Comparison of ENCODE assay signal across 18 cellular contexts in the genomic region with DNA sequence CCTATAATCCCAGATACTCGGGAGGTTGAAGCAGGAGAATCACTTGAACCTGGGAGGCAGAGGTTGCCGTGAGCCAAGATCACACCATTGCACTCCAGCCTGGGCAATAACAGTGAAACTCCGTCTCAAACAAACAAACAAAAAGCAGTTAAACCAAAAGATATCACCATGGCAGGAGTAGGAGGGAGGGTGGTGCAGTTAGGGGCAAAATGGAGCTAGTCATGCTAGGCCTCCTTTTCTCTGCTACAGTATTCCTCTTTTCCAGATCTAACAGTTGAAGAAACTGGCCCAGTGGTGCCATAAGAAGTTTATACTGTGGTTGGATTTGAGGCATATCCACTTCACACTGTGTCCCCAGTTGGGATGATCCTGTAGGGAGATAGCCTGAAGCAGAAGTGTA.
DNase-seq lines count a peak whose midpoint lies in the region; ATAC-seq, FAIRE-seq and TF ChIP-seq lines count a peak whose summit lies in the region.
"Had no signal": no experiment of that assay in that cellular context is flagged by ENCODE, and none has a peak within 500 bp of the region (broad histone marks: within the 10 kb centered on the region; RNA-seq: fewer than 3 reads in every experiment).

No MANE protein-coding gene starts in this region.

- peak overlapping the region; percentile 23 for H2BK15ac ChIP-seq in neuronal stem cell (ENCODE audit: low read length)

- TF ChIP-seq CTCF in Caco-2 (IDR thresholded peaks at IDR 0.05; ENCODE audit: insufficient read depth in 1 of 2, low read depth in 1 of 2, low read length in 1 of 2, severe bottlenecking in 1 of 2, unreplicated experiment in 1 of 2), result no peak
- no peak for TF ChIP-seq CTCF in K562 (IDR thresholded peaks at IDR 0.05 in 2 of 3, conservative IDR thresholded peaks at IDR 0.05 in 1 of 3; ENCODE audit: insufficient read depth in 2 of 3, low read depth in 1 of 3, low read length in 3 of 3)
- TF ChIP-seq CTCF in keratinocyte (optimal IDR thresholded peaks at IDR 0.05 in 1 of 3, IDR thresholded peaks at IDR 0.05 in 1 of 3, conservative IDR thresholded peaks at IDR 0.05 in 1 of 3; ENCODE audit: extremely low read depth in 1 of 3, insufficient read depth in 2 of 3, low read length in 3 of 3), result no peak
- TF ChIP-seq CTCF in kidney (IDR thresholded peaks at IDR 0.05; ENCODE audit: borderline replicate concordance, extremely low read depth, insufficient read depth), result no peak

- no peak overlapping the region for H4K8ac ChIP-seq in neuronal stem cell (ENCODE audit: low read depth, low read length)

- no peaks in the 10 kb centered on the region for H3K9me1 ChIP-seq in K562 (ENCODE audit: control insufficient read depth, insufficient read depth, low read length)
- no peaks in the 10 kb centered on the region for H3K9me1 ChIP-seq in keratinocyte (ENCODE audit: control insufficient read depth, extremely low read depth, insufficient read depth, low read length)

- H3K27ac Mint-ChIP-seq in Caco-2 (ENCODE audit: unreplicated experiment), result peak overlapping the region; percentile 40
- H3K27ac Mint-ChIP-seq: CD14-positive monocyte; CD4-positive, alpha-beta memory T cell had no signal

- H3K18ac ChIP-seq in neuronal stem cell (ENCODE audit: low read length), result no peak overlapping the region

- H4K91ac ChIP-seq in neuronal stem cell (ENCODE audit: low read depth, low read length, poor library complexity), result no peak overlapping the region

- H3K27ac ChIP-seq in K562 (ENCODE audit: extremely low read depth, low read depth, low read length) (no peak overlapping the region), keratinocyte (ENCODE audit: control insufficient read depth, insufficient read depth, low read length) (peak overlapping the region; percentile 32), neuronal stem cell (replicated peaks; ENCODE audit: low read length) (no peak overlapping the region), kidney (ENCODE audit: low read depth in 2 of 2, low read length in 2 of 2) (no peak overlapping the region)
- H3K27ac ChIP-seq: BLaER1, GM23248, HL-60 had no signal

- dilution Hi-C loops in keratinocyte (cut with MboI; ENCODE audit: extremely low pct_ligation_motif_present, low sequenced_read_pairs), result no loop called here

- H3K4me2 ChIP-seq in K562 (ENCODE audit: insufficient read depth, low read length) (no peak overlapping the region), keratinocyte (ENCODE audit: control insufficient read depth, extremely low read depth, insufficient read depth, low read depth, low read length) (no peak overlapping the region), neuronal stem cell (ENCODE audit: insufficient read depth, low read length, poor library complexity, severe bottlenecking) (no peak overlapping the region)
- H3K4me2 ChIP-seq: BLaER1 had no signal

- no peak for TF ChIP-seq POLR2A in K562 (conservative IDR thresholded peaks at IDR 0.05)

- TF ChIP-seq RAD21 in K562 (CRISPR knock-in tag; conservative IDR thresholded peaks at IDR 0.05 in 1 of 2, IDR thresholded peaks at IDR 0.05 in 1 of 2), result no peak

- peaks cover 21% of the 10 kb centered on the region for H3K4me1 ChIP-seq in Caco-2
- H3K4me1 ChIP-seq in K562 (replicated peaks in 1 of 2; ENCODE audit: control insufficient read depth in 2 of 2, insufficient read depth in 2 of 2, low read length in 2 of 2), result peaks cover 0 to 5% of the 10 kb centered on the region in 2 experiments; a peak in 1 of 5 replicates
- peaks cover 11% of the 10 kb centered on the region for H3K4me1 ChIP-seq in keratinocyte (ENCODE audit: control insufficient read depth, extremely low read depth, insufficient read depth, low read length)
- peaks cover 11 to 16% of the 10 kb centered on the region in 2 donors for H3K4me1 ChIP-seq in neuronal stem cell (ENCODE audit: control insufficient read depth in 2 of 2, insufficient read depth in 1 of 2, low read depth in 1 of 2, low read length in 2 of 2)
- no peaks in the 10 kb centered on the region for H3K4me1 ChIP-seq in kidney (ENCODE audit: control insufficient read depth in 1 of 2, insufficient read depth in 1 of 2, low read depth in 1 of 2, low read length in 2 of 2)
- H3K4me1 ChIP-seq: BLaER1 had no signal

- no peaks in the 10 kb centered on the region for H3K36me3 Mint-ChIP-seq in Caco-2 (ENCODE audit: insufficient read depth, unreplicated experiment)
- H3K36me3 Mint-ChIP-seq: CD14-positive monocyte; CD4-positive, alpha-beta memory T cell had no signal

- peak overlapping the region; percentile 44 for H3K23ac ChIP-seq in neuronal stem cell (ENCODE audit: low read depth, low read length, poor library complexity)

- intact Hi-C loops in Caco-2 (cut with micrococcal nuclease; ENCODE audit: unreplicated experiment), result loop anchor here (1.0 kb wide), 1 partner anchor 21 kb away; no protein-coding TSS in a partner anchor
- intact Hi-C loops in K562 (cut with micrococcal nuclease), result no loop called here
- intact Hi-C loops in kidney (cut with DNase I), result loop anchor here (10.0 kb wide), 1 partner anchor 179 kb away; no protein-coding TSS in a partner anchor

- H2BK12ac ChIP-seq in neuronal stem cell (ENCODE audit: low read length), result no peak overlapping the region

- H3K4me1 Mint-ChIP-seq in Caco-2 (ENCODE audit: low read depth, unreplicated experiment), result no peaks in the 10 kb centered on the region
- H3K4me1 Mint-ChIP-seq: CD14-positive monocyte had no signal

- FAIRE-seq in K562 (lab: Jason Lieb, UNC) (no peak), keratinocyte (lab: Jason Lieb, UNC) (no peak), kidney (lab: Jason Lieb, UNC) (no peak)
- FAIRE-seq: H54 had no signal

- peak overlapping the region; percentile 66 for H2AK5ac ChIP-seq in neuronal stem cell (ENCODE audit: low read depth, low read length)

- H2BK120ac ChIP-seq in neuronal stem cell (ENCODE audit: low read depth, low read length), result no peak overlapping the region

- H2AFZ ChIP-seq in K562 (ENCODE audit: low read depth, low read length) (0 out of 2 replicates have a peak overlapping the region, but pooled peaks have one; percentile 38), keratinocyte (ENCODE audit: control insufficient read depth, low read length) (no peak overlapping the region), neuronal stem cell (ENCODE audit: low read length) (no peak overlapping the region)
- H2AFZ ChIP-seq: GM23248 had no signal

- no peak overlapping the region for H3K4me3 Mint-ChIP-seq in Caco-2 (ENCODE audit: unreplicated experiment)
- H3K4me3 Mint-ChIP-seq: CD14-positive monocyte; CD4-positive, alpha-beta memory T cell had no signal

- ATAC-seq in K562 (no peak), GM19452 (IDR thresholded peaks at IDR 0.05; ENCODE audit: unreplicated experiment) (no peak), GM18909 (IDR thresholded peaks at IDR 0.05; ENCODE audit: poor library complexity, unreplicated experiment) (no peak)

- H3K27me3 ChIP-seq in Caco-2 (replicated peaks; ENCODE audit: control insufficient read depth, insufficient read depth, low read length) (no peaks in the 10 kb centered on the region), K562 (ENCODE audit: control insufficient read depth in 2 of 2, insufficient read depth in 2 of 2, low read length in 2 of 2) (peaks cover 0 to 5% of the 10 kb centered on the region in 2 experiments; a peak in 1 of 5 replicates), keratinocyte (ENCODE audit: control insufficient read depth, extremely low read depth, insufficient read depth, low read length) (no peaks in the 10 kb centered on the region), neuronal stem cell (ENCODE audit: control insufficient read depth in 3 of 3, insufficient read depth in 3 of 3, low read depth in 1 of 3, low read length in 3 of 3) (no peaks in the 10 kb centered on the region)
- H3K27me3 ChIP-seq: BLaER1 had no signal

- H3K9ac ChIP-seq in K562 (ENCODE audit: insufficient read depth in 1 of 2, low read depth in 2 of 2, low read length in 2 of 2) (no peak overlapping the region), keratinocyte (ENCODE audit: control insufficient read depth, extremely low read depth, insufficient read depth, low read length) (no peak overlapping the region), neuronal stem cell (ENCODE audit: low read depth, low read length, poor library complexity) (no peak overlapping the region), kidney (ENCODE audit: low read length in 2 of 2) (no peak overlapping the region)
- H3K9ac ChIP-seq: BLaER1, GM23248 had no signal

- no peak overlapping the region for H3K4ac ChIP-seq in neuronal stem cell (ENCODE audit: low read length)

- no peaks in the 10 kb centered on the region for H3K79me2 ChIP-seq in K562 (ENCODE audit: control insufficient read depth, insufficient read depth, low read length)
- no peaks in the 10 kb centered on the region for H3K79me2 ChIP-seq in keratinocyte (ENCODE audit: control insufficient read depth, insufficient read depth, low read length)

- no peak for DNase-seq in Caco-2
- DNase-seq in K562 (ENCODE audit: extremely low read depth in 1 of 4, low spot score in 3 of 4), result no peak
- no peak for DNase-seq in keratinocyte (ENCODE audit: low read depth, low spot score)
- DNase-seq in neuronal stem cell (ENCODE audit: low spot score), result no peak
- no peak for DNase-seq in kidney
- DNase-seq: 8988T; Calu3; CD4-positive, alpha-beta memory T cell; DMS79 treated with DMSO at 0.1 percent for 48 hours; GF-D8; GM23248; HCEC 1CT had no signal

- H3K9me3 ChIP-seq in Caco-2 (0 out of 2 replicates have a peak, but pooled peaks cover 4% of the 10 kb centered on the region), K562 (replicated peaks; ENCODE audit: control insufficient read depth, insufficient read depth, low read depth, low read length) (no peaks in the 10 kb centered on the region), keratinocyte (ENCODE audit: control insufficient read depth, low read depth, low read length) (no peaks in the 10 kb centered on the region), neuronal stem cell (replicated peaks in 1 of 2; ENCODE audit: control insufficient read depth in 2 of 2, insufficient read depth in 1 of 2, low read depth in 1 of 2, low read length in 2 of 2) (no peaks in the 10 kb centered on the region), kidney (ENCODE audit: control insufficient read depth in 1 of 2, low read length in 2 of 2) (no peaks in the 10 kb centered on the region)
- H3K9me3 ChIP-seq: BLaER1 had no signal

- in situ Hi-C loops in K562 (cut with MboI), result no loop called here

- H4K20me1 ChIP-seq in K562 (replicated peaks; ENCODE audit: control insufficient read depth, insufficient read depth, low read length) (no peaks in the 10 kb centered on the region), keratinocyte (ENCODE audit: control insufficient read depth, extremely low read depth, insufficient read depth, low read length) (no peaks in the 10 kb centered on the region)
- H4K20me1 ChIP-seq: BLaER1 had no signal

- H3K27me3 Mint-ChIP-seq in Caco-2 (ENCODE audit: insufficient read depth, unreplicated experiment), result no peaks in the 10 kb centered on the region
- H3K27me3 Mint-ChIP-seq: CD4-positive, alpha-beta memory T cell had no signal

- H3K4me3 ChIP-seq in Caco-2 (ENCODE audit: low read depth, low read length) (no peak overlapping the region), K562 (no peak overlapping the region), keratinocyte (ENCODE audit: control insufficient read depth in 2 of 3, extremely low read depth in 1 of 3, insufficient read depth in 2 of 3, low read depth in 1 of 3, low read length in 3 of 3) (no peak overlapping the region), neuronal stem cell (ENCODE audit: low read length in 2 of 2) (no peak overlapping the region), kidney (ENCODE audit: low read length in 2 of 2) (no peak overlapping the region)
- H3K4me3 ChIP-seq: BLaER1, GM23248 had no signal

- 38% methylated on average over 3 of the region's 3 CpGs for WGBS in K562 (ENCODE audit: insufficient coverage, low coverage, missing lambda C conversion rate)
- no CpG with 5 or more reads among the region's 3 CpGs for WGBS in neuronal stem cell (ENCODE audit: extremely low coverage in 2 of 2, insufficient read length in 2 of 2, insufficient replicate concordance in 1 of 2), 2 donors

- no peaks in the 10 kb centered on the region for H3K36me3 ChIP-seq in Caco-2 (ENCODE audit: control insufficient read depth, insufficient read depth, low read length)
- no peaks in the 10 kb centered on the region for H3K36me3 ChIP-seq in K562 (ENCODE audit: control insufficient read depth, insufficient read depth, low read length)
- H3K36me3 ChIP-seq in keratinocyte (ENCODE audit: control insufficient read depth in 2 of 2, extremely low read depth in 1 of 2, insufficient read depth in 2 of 2, low read length in 2 of 2), result no peaks in the 10 kb centered on the region
- H3K36me3 ChIP-seq in neuronal stem cell (replicated peaks in 1 of 2; ENCODE audit: control insufficient read depth in 2 of 2, insufficient read depth in 2 of 2, low read length in 2 of 2), result no peaks in the 10 kb centered on the region
- no peaks in the 10 kb centered on the region for H3K36me3 ChIP-seq in kidney (ENCODE audit: control insufficient read depth in 1 of 2, insufficient read depth in 2 of 2, low read length in 2 of 2)
- H3K36me3 ChIP-seq: BLaER1 had no signal

- no peak overlapping the region for H3K14ac ChIP-seq in neuronal stem cell (ENCODE audit: low read length)

- BruUV-seq in Caco-2 (replicated peaks; lab: Mats Ljungman, UMichigan), result no TSS peak
- no TSS peak for BruUV-seq in K562 (replicated peaks; lab: Mats Ljungman, UMichigan)

- no peaks in the 10 kb centered on the region for H3K9me3 Mint-ChIP-seq in Caco-2 (ENCODE audit: unreplicated experiment)

- POLR2A ChIA-PET in Caco-2 (lab: Charles Lee) (no interaction called here), K562 (lab: Yijun Ruan, JAX) (no interaction called here)

- no peak for TF ChIP-seq EP300 in K562 (IDR thresholded peaks at IDR 0.05; ENCODE audit: low read length)

- no peak overlapping the region for H2BK5ac ChIP-seq in neuronal stem cell (ENCODE audit: low read length)

- peaks cover 4% of the 10 kb centered on the region for H3K79me1 ChIP-seq in neuronal stem cell (ENCODE audit: low read depth, low read length)

- CTCF ChIA-PET in Caco-2 (lab: Charles Lee) (no interaction called here), K562 (lab: Yijun Ruan, JAX; ENCODE audit: low intra/inter-chr PET ratio) (no interaction called here)
